Comparison of ENCODE assay signal across 1 cellular context in genomic region chr17:58658804-58659713, GRCh38.
TF ChIP-seq lines count a peak whose summit lies in the region.

No MANE protein-coding gene starts in this region.

TF ChIP-seq in HEK293, 187 proteins besides CTCF, POLR2A, EP300 and RAD21 (continued from another document):
- TF ChIP-seq KLF10 (tag by site-specific recombination; IDR thresholded peaks at IDR 0.05) (peak; percentile 85), ZNF558 (tag by site-specific recombination; IDR thresholded peaks at IDR 0.05) (0 out of 2 replicates have a peak, but pooled peaks have one; percentile 32), REPIN1 (tag by site-specific recombination; IDR thresholded peaks at IDR 0.05; ENCODE audit: low read depth) (0 out of 2 replicates have a peak, but pooled peaks have one; percentile 71), HOXD13 (CRISPR knock-in tag; IDR thresholded peaks at IDR 0.05; ENCODE audit: borderline replicate concordance) (peak; percentile 86)
TF ChIP-seq in HEK293: peak in this region for 82.
